9 cellular contexts compared by ENCODE assay signal in genomic region chrX:119757979-119758681, GRCh38. TPM values are rescaled to one million over a fixed set of nuclear protein-coding genes. Genes with fewer than 3 reads are reported as not detected.
DNase-seq lines count a peak whose midpoint lies in the region; ATAC-seq, FAIRE-seq and TF ChIP-seq lines count a peak whose summit lies in the region.
"Had no signal": no experiment of that assay in that cellular context is flagged by ENCODE, and none has a peak within 500 bp of the region (broad histone marks: within the 10 kb centered on the region; RNA-seq: fewer than 3 reads in every experiment).

Gene SOWAHD (plus strand): TSS chrX:119758588. CDS start chrX:119758668, 80 bp downstream.

- H3K9ac ChIP-seq in SK-N-MC (ENCODE audit: insufficient read length), result no peak within 1 kb of the TSS

- H3K4me2 ChIP-seq in A549, result peak within 1 kb of the TSS; percentile 82

- peaks cover 0 to 17% of the 10 kb centered on the region in 2 donors for H3K27me3 ChIP-seq in breast epithelium

- H3K27ac ChIP-seq in A549, result peak within 1 kb of the TSS; percentile 29 to 81
- H3K27ac ChIP-seq in SK-N-MC, result no peak within 1 kb of the TSS
- H3K27ac ChIP-seq in breast epithelium, result peak within 1 kb of the TSS in 1 of 2 donors; percentile 33

- FAIRE-seq in A549 (lab: Jason Lieb, UNC), result no peak
- peak; percentile 86 for FAIRE-seq in GM18507 (lab: Jason Lieb, UNC)

- H3K4me1 ChIP-seq in A549 (peaks cover 2% of the 10 kb centered on the region; the same call in 1 of the 3 replicates), breast epithelium (no peaks in the 10 kb centered on the region)

- DNase-seq in A549 (ENCODE audit: low read depth in 1 of 2, low spot score in 1 of 2) (peak in 1 of 2 experiments; percentile 21), GM18507 (ENCODE audit: extremely low spot score, insufficient read length, low read depth) (no peak), SK-N-MC (ENCODE audit: low read depth, low spot score) (no peak), breast epithelium (ENCODE audit: low spot score in 2 of 2) (no peak), kidney tubule cell (ENCODE audit: low spot score) (peak; percentile 24), HPDE6-E6E7 (ENCODE audit: extremely low spot score) (no peak)
- peak; percentile 11 to 20 for DNase-seq in stimulated activated CD4-positive, alpha-beta T cell treated with anti-CD3 and anti-CD28 coated beads, Interleukin-4, amount 100 ng/mL, for 4 hours

- intact Hi-C loops in breast epithelium (cut with DNase I; ENCODE audit: low total_unique reads), result no loop called here

- ATAC-seq in A549 (peak; percentile 62 to 79), GM18517 (IDR thresholded peaks at IDR 0.05; ENCODE audit: unreplicated experiment) (no peak)

- CTCF ChIA-PET in A549 (lab: Yijun Ruan, JAX), result interaction anchor here (0.6 to 2.8 kb wide), 10 partner anchors 9 to 276 kb away, joined by 3 to 10 read pairs (median 4); no protein-coding TSS in a partner anchor

- H3K9me3 ChIP-seq in A549 (no peaks in the 10 kb centered on the region), SK-N-MC (ENCODE audit: low read depth, low read length) (no peaks in the 10 kb centered on the region), breast epithelium (no peaks in the 10 kb centered on the region)

- no peak for TF ChIP-seq RAD21 in A549 (conservative IDR thresholded peaks at IDR 0.05 in 1 of 2, IDR thresholded peaks at IDR 0.05 in 1 of 2)

- H3K4me3 ChIP-seq in A549, result peak within 1 kb of the TSS; percentile 61
- peak within 1 kb of the TSS; percentile 67 for H3K4me3 ChIP-seq in SK-N-MC
- H3K4me3 ChIP-seq in breast epithelium, result peak within 1 kb of the TSS; percentile 43 to 65 (median 56)

- TF ChIP-seq CTCF in A549 (IDR thresholded peaks at IDR 0.05) (no peak), breast epithelium (IDR thresholded peaks at IDR 0.05) (no peak)

- whole genome bisulfite sequencing in A549 (ENCODE audit: missing lambda C conversion rate), result 3% methylated on average over 15 of the region's 51 CpGs

- POLR2A ChIA-PET in A549 (lab: Yijun Ruan, JAX), result interaction anchor here (0.9 to 2.0 kb wide), 2 partner anchors 33 to 156 kb away, joined by 3 to 20 read pairs; partner anchors contain the start of gene RPL39

- no peak for TF ChIP-seq EP300 in A549 (IDR thresholded peaks at IDR 0.05)

- H3K36me3 ChIP-seq in SK-N-MC (ENCODE audit: insufficient read depth, low read length) (no peaks in the 10 kb centered on the region), breast epithelium (no peaks in the 10 kb centered on the region)

- no peak for TF ChIP-seq POLR2A in A549 (IDR thresholded peaks at IDR 0.05; ENCODE audit: low read length)
- TF ChIP-seq POLR2A in breast epithelium (IDR thresholded peaks at IDR 0.05), result no peak

TF ChIP-seq in A549, 52 proteins besides CTCF, POLR2A, EP300 and RAD21:
- TF ChIP-seq RCOR1 (IDR thresholded peaks at IDR 0.05; ENCODE audit: low read depth, low read length) (no peak), SMC3 (IDR thresholded peaks at IDR 0.05) (no peak), HOXA7 (CRISPR knock-in tag; IDR thresholded peaks at IDR 0.05) (no peak), USF2 (IDR thresholded peaks at IDR 0.05) (no peak), EHMT2 (IDR thresholded peaks at IDR 0.05; ENCODE audit: low read depth) (no peak), E2F6 (IDR thresholded peaks at IDR 0.05; ENCODE audit: borderline replicate concordance, low read depth) (no peak), HEYL (CRISPR knock-in tag; IDR thresholded peaks at IDR 0.05) (no peak), ESRRA (IDR thresholded peaks at IDR 0.05; ENCODE audit: borderline replicate concordance, low read length) (no peak), MAZ (IDR thresholded peaks at IDR 0.05; ENCODE audit: borderline replicate concordance, low read depth, low read length) (no peak), HOXB5 (CRISPR knock-in tag; IDR thresholded peaks at IDR 0.05) (no peak), NPAS2 (CRISPR knock-in tag; IDR thresholded peaks at IDR 0.05; ENCODE audit: borderline replicate concordance) (no peak), POLR2AphosphoS2 (conservative IDR thresholded peaks at IDR 0.05; ENCODE audit: low read length) (no peak), JUNB (IDR thresholded peaks at IDR 0.05) (no peak), EHF (CRISPR knock-in tag; IDR thresholded peaks at IDR 0.05) (no peak), HOXB13 (CRISPR knock-in tag; IDR thresholded peaks at IDR 0.05; ENCODE audit: low read depth) (no peak), TP53 (CRISPR knock-in tag; IDR thresholded peaks at IDR 0.05) (no peak), FOSL2 (IDR thresholded peaks at IDR 0.05) (no peak), FOSL2 (CRISPR knock-in tag; IDR thresholded peaks at IDR 0.05) (no peak)
TF ChIP-seq in A549: peak in this region for 0.

RNA-seq across cellular contexts. Expression of gene SOWAHD, which starts in this region (rescaled TPM):
- 0.05 and 0.08 TPM in 2 replicates for polyA plus RNA-seq in A549 (2011; rRNA removed)
- 0.16 and 0.25 TPM in 2 replicates for polyA plus RNA-seq in A549 (2012; cell fraction: cytosol; rRNA removed)
- 0.07 and 0.22 TPM in 2 replicates for polyA plus RNA-seq in A549 (2012; cell fraction: nucleus; rRNA removed)
- polyA plus RNA-seq in A549 (2017; fragmentation: RNase III; extraction: RNeasy Plus Mini Kit Qiagen cat#74134 plus additional on column Dnase treatment), result 0.09 to 0.22 TPM (median 0.09 TPM) in 3 replicates
- not detected in 2 replicates for polyA minus RNA-seq in A549 (2011; rRNA and poly(A)+ RNA removed)
- 1 to 10 TPM in 1 of 3 donors, under 1 TPM in 1, not detected in 1; 0.33 to 1.9 TPM for total RNA-seq in breast epithelium
- total RNA-seq: myocyte had no signal

Comparison
In these comparisons a context has a peak if more than half of its experiments do, and no peak if none do; other contexts are left out.
1. Peak in ATAC-seq, H3K4me3 ChIP-seq, H3K27ac ChIP-seq and H3K4me2 ChIP-seq in A549; RNA of the gene not detected or under 1 TPM.
2. DNase-seq: peak in kidney tubule cell (single experiment) and stimulated activated CD4-positive, alpha-beta T cell treated with anti-CD3 and anti-CD28 coated beads, Interleukin-4, amount 100 ng/mL, for 4 hours (2 of 2); none in GM18507 (single experiment), SK-N-MC (single experiment), breast epithelium (0 of 2) and HPDE6-E6E7 (single experiment).
3. Peak in every context shown above with its lines, with median percentiles within 50 percentile points of each other: H3K4me3 ChIP-seq.